In genomic region chr1:4027492-4028138, GRCh38 we compare ENCODE assay signal across 16 cellular contexts.
DNase-seq lines count a peak whose midpoint lies in the region; ATAC-seq and TF ChIP-seq lines count a peak whose summit lies in the region.
"Had no signal": no experiment of that assay in that cellular context is flagged by ENCODE, and none has a peak within 500 bp of the region (broad histone marks: within the 10 kb centered on the region; RNA-seq: fewer than 3 reads in every experiment).

No MANE protein-coding gene starts in this region.

- H3K27me3 ChIP-seq in spleen (replicated peaks in 1 of 7), result peaks cover 0 to 52% (median 0%) of the 10 kb centered on the region in 7 donors

- TF ChIP-seq POLR2A in spleen (IDR thresholded peaks at IDR 0.05), result no peak

- no peak overlapping the region for H3K27ac Mint-ChIP-seq in activated naive CD8-positive, alpha-beta T cell treated with anti-CD3 and anti-CD28 coated beads, Interleukin-2, amount 50 U/mL, for 24 hours
- H3K27ac Mint-ChIP-seq in activated naive CD8-positive, alpha-beta T cell treated with anti-CD3 and anti-CD28 coated beads for 36 hours, result no peak overlapping the region
- H3K27ac Mint-ChIP-seq: immature natural killer cell; stimulated activated effector memory CD8-positive, alpha-beta T cell treated with anti-CD3 and anti-CD28 coated beads, Interleukin-12 subunit alpha, Interleukin-12 subunit beta, amount 100 ng/mL, for 72 hours had no signal

- H3K9me3 ChIP-seq in spleen, result peaks cover 0 to 14% (median 8%) of the 10 kb centered on the region in 8 donors
- H3K9me3 ChIP-seq: esophagus squamous epithelium had no signal

- H3K4me3 ChIP-seq in spleen, result peak overlapping the region in 2 of 8 donors; percentile 8 to 42
- H3K4me3 ChIP-seq: esophagus squamous epithelium had no signal

- intact Hi-C loops in spleen (cut with DNase I; ENCODE audit: low total_unique reads), result no loop called here

- H3K36me3 ChIP-seq in spleen, result no peaks in the 10 kb centered on the region
- H3K36me3 ChIP-seq: esophagus squamous epithelium had no signal

- peak overlapping the region in 5 of 8 donors; percentile 14 to 76 (median 65) for H3K27ac ChIP-seq in spleen
- H3K27ac ChIP-seq: esophagus squamous epithelium had no signal

- H3K27me3 Mint-ChIP-seq in activated naive CD8-positive, alpha-beta T cell treated with anti-CD3 and anti-CD28 coated beads, Interleukin-2, amount 50 U/mL, for 24 hours, result peaks cover 11% of the 10 kb centered on the region
- peaks cover 12% of the 10 kb centered on the region for H3K27me3 Mint-ChIP-seq in activated naive CD8-positive, alpha-beta T cell treated with anti-CD3 and anti-CD28 coated beads for 36 hours

- WGBS in spleen, 5 donors, result 18 to 43% (median 42%) methylated on average over 16 of the region's 16 CpGs

- ATAC-seq in activated naive CD8-positive, alpha-beta T cell treated with anti-CD3 and anti-CD28 coated beads, Interleukin-2, amount 50 U/mL, for 24 hours, result peak; percentile 28
- ATAC-seq in GM21390 (IDR thresholded peaks at IDR 0.05; ENCODE audit: unreplicated experiment), result peak; percentile 95
- peak; percentile 93 for ATAC-seq in HG03520 (IDR thresholded peaks at IDR 0.05; ENCODE audit: unreplicated experiment)
- ATAC-seq: stimulated activated effector memory CD8-positive, alpha-beta T cell treated with anti-CD3 and anti-CD28 coated beads, Interleukin-12 subunit alpha, Interleukin-12 subunit beta, amount 100 ng/mL, for 72 hours had no signal

- H3K4me1 Mint-ChIP-seq in activated naive CD8-positive, alpha-beta T cell treated with anti-CD3 and anti-CD28 coated beads, Interleukin-2, amount 50 U/mL, for 24 hours, result peaks cover 4% of the 10 kb centered on the region
- no peaks in the 10 kb centered on the region for H3K4me1 Mint-ChIP-seq in activated naive CD8-positive, alpha-beta T cell treated with anti-CD3 and anti-CD28 coated beads for 36 hours
- H3K4me1 Mint-ChIP-seq: central memory CD8-positive, alpha-beta T cell; immature natural killer cell; stimulated activated effector memory CD8-positive, alpha-beta T cell treated with anti-CD3 and anti-CD28 coated beads, Interleukin-12 subunit alpha, Interleukin-12 subunit beta, amount 100 ng/mL, for 72 hours had no signal

- DNase-seq in activated naive CD8-positive, alpha-beta T cell treated with anti-CD3 and anti-CD28 coated beads, Interleukin-2, amount 50 U/mL, for 24 hours, result peak; percentile 34
- no peak for DNase-seq in activated naive CD8-positive, alpha-beta T cell treated with anti-CD3 and anti-CD28 coated beads for 36 hours
- peak; percentile 90 for DNase-seq in spleen
- no peak for DNase-seq in occipital lobe (lab: John Stamatoyannopoulos, UW)
- no peak for DNase-seq in activated gamma-delta T cell treated with Interleukin-2 at 50 U/mL for 16 hours
- no peak for DNase-seq in NCI-H128 (lab: John Stamatoyannopoulos, UW; ENCODE audit: unreplicated experiment)
- DNase-seq: activated CD4-positive, CD25-positive, alpha-beta regulatory T cell; esophagus squamous epithelium; immature natural killer cell; Kasumi-1; NCI-H345; SIG-M5 had no signal

- no peak overlapping the region for H3K4me3 Mint-ChIP-seq in activated naive CD8-positive, alpha-beta T cell treated with anti-CD3 and anti-CD28 coated beads, Interleukin-2, amount 50 U/mL, for 24 hours
- H3K4me3 Mint-ChIP-seq in activated naive CD8-positive, alpha-beta T cell treated with anti-CD3 and anti-CD28 coated beads for 36 hours, result no peak overlapping the region
- H3K4me3 Mint-ChIP-seq: central memory CD8-positive, alpha-beta T cell; immature natural killer cell; stimulated activated effector memory CD8-positive, alpha-beta T cell treated with anti-CD3 and anti-CD28 coated beads, Interleukin-12 subunit alpha, Interleukin-12 subunit beta, amount 100 ng/mL, for 72 hours had no signal

- peaks cover 0 to 30% (median 15%) of the 10 kb centered on the region in 6 donors for H3K4me1 ChIP-seq in spleen
- H3K4me1 ChIP-seq: esophagus squamous epithelium had no signal

- no peaks in the 10 kb centered on the region for H3K36me3 Mint-ChIP-seq in activated naive CD8-positive, alpha-beta T cell treated with anti-CD3 and anti-CD28 coated beads, Interleukin-2, amount 50 U/mL, for 24 hours (ENCODE audit: low read depth)
- no peaks in the 10 kb centered on the region for H3K36me3 Mint-ChIP-seq in activated naive CD8-positive, alpha-beta T cell treated with anti-CD3 and anti-CD28 coated beads for 36 hours
- H3K36me3 Mint-ChIP-seq: immature natural killer cell; stimulated activated effector memory CD8-positive, alpha-beta T cell treated with anti-CD3 and anti-CD28 coated beads, Interleukin-12 subunit alpha, Interleukin-12 subunit beta, amount 100 ng/mL, for 72 hours had no signal

- peaks cover 8% of the 10 kb centered on the region for H3K9me3 Mint-ChIP-seq in activated naive CD8-positive, alpha-beta T cell treated with anti-CD3 and anti-CD28 coated beads, Interleukin-2, amount 50 U/mL, for 24 hours
- H3K9me3 Mint-ChIP-seq in activated naive CD8-positive, alpha-beta T cell treated with anti-CD3 and anti-CD28 coated beads for 36 hours, result peaks cover 5% of the 10 kb centered on the region
- H3K9me3 Mint-ChIP-seq: central memory CD8-positive, alpha-beta T cell; immature natural killer cell had no signal

- no peak for TF ChIP-seq CTCF in spleen (IDR thresholded peaks at IDR 0.05 in 8 of 11, conservative IDR thresholded peaks at IDR 0.05 in 3 of 11)

Comparison
In these comparisons a context has a peak if more than half of its experiments do, and no peak if none do; other contexts are left out.
1. DNase-seq: peak in activated naive CD8-positive, alpha-beta T cell treated with anti-CD3 and anti-CD28 coated beads, Interleukin-2, amount 50 U/mL, for 24 hours (single experiment) and spleen (single experiment); none in activated naive CD8-positive, alpha-beta T cell treated with anti-CD3 and anti-CD28 coated beads for 36 hours (single experiment), occipital lobe (single experiment), activated gamma-delta T cell treated with Interleukin-2 at 50 U/mL for 16 hours (single experiment) and NCI-H128 (single experiment).
2. ATAC-seq: peak in every context shown above with its lines; median percentile 95 in GM21390; 93 in HG03520; 28 in activated naive CD8-positive, alpha-beta T cell treated with anti-CD3 and anti-CD28 coated beads, Interleukin-2, amount 50 U/mL, for 24 hours.